ENCODE assay signal across 12 cellular contexts in genomic region chr4:76772498-76773106, GRCh38.
DNase-seq lines count a peak whose midpoint lies in the region; ATAC-seq and TF ChIP-seq lines count a peak whose summit lies in the region.
"Had no signal": no experiment of that assay in that cellular context is flagged by ENCODE, and none has a peak within 500 bp of the region (broad histone marks: within the 10 kb centered on the region; RNA-seq: fewer than 3 reads in every experiment).

No MANE protein-coding gene starts in this region.

- H3K27ac Mint-ChIP-seq in naive thymus-derived CD8-positive, alpha-beta T cell = no peak overlapping the region

- no peak for TF ChIP-seq POLR2A in esophagus squamous epithelium (IDR thresholded peaks at IDR 0.05)

- no peak overlapping the region for H3K4me3 Mint-ChIP-seq in naive thymus-derived CD8-positive, alpha-beta T cell
- H3K4me3 Mint-ChIP-seq: brain had no signal

- H3K4me1 ChIP-seq in esophagus squamous epithelium = no peaks in the 10 kb centered on the region

- intact Hi-C loops in esophagus squamous epithelium (cut with DNase I) = no loop called here

- ATAC-seq in GM21529 (IDR thresholded peaks at IDR 0.05; ENCODE audit: unreplicated experiment) = peak; percentile 74
- ATAC-seq in HG03378 (IDR thresholded peaks at IDR 0.05; ENCODE audit: unreplicated experiment) = no peak
- no peak for ATAC-seq in naive thymus-derived CD8-positive, alpha-beta T cell
- ATAC-seq: heart right ventricle had no signal

- no peak overlapping the region for H3K27ac ChIP-seq in esophagus squamous epithelium
- H3K27ac ChIP-seq: heart right ventricle had no signal

- H3K36me3 ChIP-seq in esophagus squamous epithelium = peaks cover 0 to 26% (median 0%) of the 10 kb centered on the region in 3 donors

- 45 to 62% methylated on average over 5 of the region's 5 CpGs for WGBS in esophagus squamous epithelium, 2 donors

- no peak overlapping the region for H3K4me3 ChIP-seq in esophagus squamous epithelium
- H3K4me3 ChIP-seq: BLaER1 treated with 17β-estradiol and CSF1 and Interleukin-3, amounts not matched to agents 10 nM and 100 nM; heart right ventricle had no signal

- TF ChIP-seq CTCF in esophagus squamous epithelium (IDR thresholded peaks at IDR 0.05) = no peak

- no peaks in the 10 kb centered on the region for H3K36me3 Mint-ChIP-seq in naive thymus-derived CD8-positive, alpha-beta T cell

- H3K4me1 Mint-ChIP-seq in naive thymus-derived CD8-positive, alpha-beta T cell = no peaks in the 10 kb centered on the region

- peaks cover 0 to 4% (median 0%) of the 10 kb centered on the region in 5 donors for H3K27me3 Mint-ChIP-seq in naive thymus-derived CD8-positive, alpha-beta T cell
- H3K27me3 Mint-ChIP-seq: brain had no signal

- no peaks in the 10 kb centered on the region for H3K9me3 ChIP-seq in esophagus squamous epithelium

- POLR2A ChIA-PET in naive thymus-derived CD8-positive, alpha-beta T cell (lab: Charles Lee) = no interaction called here

- DNase-seq in AG20443 (ENCODE audit: low spot score) = peak; percentile 45
- peak; percentile 72 for DNase-seq in M059J (ENCODE audit: low read depth)
- DNase-seq in fibroblast of gingiva (ENCODE audit: low read depth) = peak; percentile 39
- DNase-seq in NCI-H524 treated with DMSO at 0.1 percent for 48 hours (lab: John Stamatoyannopoulos, UW) = no peak
- no peak for DNase-seq in esophagus squamous epithelium (lab: John Stamatoyannopoulos, UW)
- DNase-seq in naive thymus-derived CD8-positive, alpha-beta T cell = no peak
- DNase-seq: heart right ventricle, NCI-H510A treated with DMSO at 0.1 percent for 48 hours had no signal

- H3K9me3 Mint-ChIP-seq in naive thymus-derived CD8-positive, alpha-beta T cell = peaks cover 0 to 3% (median 0%) of the 10 kb centered on the region in 9 donors

- no peaks in the 10 kb centered on the region for H3K27me3 ChIP-seq in esophagus squamous epithelium
- H3K27me3 ChIP-seq: BLaER1 treated with 17β-estradiol and CSF1 and Interleukin-3, amounts not matched to agents 10 nM and 100 nM; heart right ventricle had no signal

Comparison
In these comparisons a context has a peak if more than half of its experiments do, and no peak if none do; other contexts are left out.
1. DNase-seq: peak in AG20443 (single experiment), M059J (single experiment) and fibroblast of gingiva (single experiment); none in NCI-H524 treated with DMSO at 0.1 percent for 48 hours (single experiment), esophagus squamous epithelium (single experiment) and naive thymus-derived CD8-positive, alpha-beta T cell (0 of 10).